Comparison of ENCODE assay signal across 1 cellular context in genomic region chr1:118247593-118247992, GRCh38.
TF ChIP-seq lines count a peak whose summit lies in the region.

No MANE protein-coding gene starts in this region.

TF ChIP-seq in IMR-90, 13 proteins besides CTCF, POLR2A, EP300 and RAD21 (continued from another document):
- no peak for TF ChIP-seq ELK1 (IDR thresholded peaks at IDR 0.05; ENCODE audit: borderline replicate concordance, low read depth, low read length)
- no peak for TF ChIP-seq RFX5 (IDR thresholded peaks at IDR 0.05; ENCODE audit: low read depth, low read length)
- TF ChIP-seq FOS (IDR thresholded peaks at IDR 0.05; ENCODE audit: low read depth, low read length) = no peak
TF ChIP-seq in IMR-90: peak in this region for 1.
